8 cellular contexts compared by ENCODE assay signal in the genomic region with DNA sequence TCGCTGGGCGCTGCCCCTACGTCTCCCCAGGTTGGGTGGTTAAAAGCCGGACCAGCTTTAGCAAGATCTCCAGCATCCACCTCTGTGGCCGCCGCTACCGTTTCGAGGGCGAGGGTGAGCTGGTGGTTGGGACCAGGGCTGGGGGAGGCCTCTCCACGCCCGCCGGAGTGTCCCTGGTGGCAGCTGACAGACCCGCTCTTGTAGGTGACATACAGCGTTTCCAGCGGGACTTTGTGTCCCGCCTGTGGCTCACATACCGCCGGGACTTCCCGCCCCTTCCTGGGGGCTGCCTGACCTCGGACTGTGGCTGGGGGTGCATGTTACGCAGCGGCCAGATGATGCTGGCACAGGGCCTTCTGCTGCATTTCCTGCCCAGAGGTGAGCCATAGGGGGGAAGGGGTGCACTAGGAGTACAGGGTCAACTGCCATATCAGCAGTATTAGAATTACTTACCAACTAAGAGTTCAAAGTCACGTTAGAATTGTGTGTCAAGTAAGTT. TPM values are rescaled to one million over a fixed set of nuclear protein-coding genes. Genes with fewer than 3 reads are reported as not detected.
DNase-seq lines count a peak whose midpoint lies in the region; ATAC-seq, FAIRE-seq and TF ChIP-seq lines count a peak whose summit lies in the region.

No MANE protein-coding gene starts in this region.

- H3K4me3 ChIP-seq in heart right ventricle: peak overlapping the region; percentile 75 to 99 (median 94)
- peak overlapping the region; percentile 80 for H3K4me3 ChIP-seq in mesodermal cell (ENCODE audit: extremely low read depth, insufficient read depth, low read length, poor library complexity, severe bottlenecking)
- peak overlapping the region; percentile 59 to 95 for H3K4me3 ChIP-seq in uterus

- H3K27me3 ChIP-seq in heart right ventricle: no peaks in the 10 kb centered on the region
- H3K27me3 ChIP-seq in uterus: no peaks in the 10 kb centered on the region

- peaks cover 10% of the 10 kb centered on the region for H3K27me3 Mint-ChIP-seq in MCF 10A (ENCODE audit: insufficient read depth, unreplicated experiment)

- no TSS peak for BruUV-seq in MCF 10A (replicated peaks; lab: Mats Ljungman, UMichigan)

- peaks cover 6 to 29% (median 17%) of the 10 kb centered on the region in 9 donors for H3K4me1 ChIP-seq in heart right ventricle
- no peaks in the 10 kb centered on the region for H3K4me1 ChIP-seq in mesodermal cell (ENCODE audit: control insufficient read depth, insufficient read depth, low read length, poor library complexity, severe bottlenecking)
- H3K4me1 ChIP-seq in uterus: peaks cover 0 to 4% of the 10 kb centered on the region in 2 donors

- TF ChIP-seq POLR2A in uterus (IDR thresholded peaks at IDR 0.05): no peak

- H3K36me3 Mint-ChIP-seq in MCF 10A (ENCODE audit: insufficient read depth, unreplicated experiment): peaks cover 35% of the 10 kb centered on the region

- TF ChIP-seq CTCF in heart right ventricle (IDR thresholded peaks at IDR 0.05): no peak
- no peak for TF ChIP-seq CTCF in MCF 10A (IDR thresholded peaks at IDR 0.05; ENCODE audit: unreplicated experiment)
- no peak for TF ChIP-seq CTCF in uterus (IDR thresholded peaks at IDR 0.05)
- no peak for TF ChIP-seq CTCF in D721Med (IDR thresholded peaks at IDR 0.05; ENCODE audit: insufficient read depth, missing control alignments)

- H3K9me3 Mint-ChIP-seq in MCF 10A (ENCODE audit: unreplicated experiment): no peaks in the 10 kb centered on the region

- no peak for DNase-seq in heart right ventricle
- DNase-seq in cardiac septum (ENCODE audit: low spot score): no peak
- DNase-seq in MCF 10A (ENCODE audit: unreplicated experiment): no peak
- no peak for DNase-seq in uterus
- DNase-seq in D721Med (ENCODE audit: insufficient read length, low spot score): no peak
- DNase-seq in SHP77 treated with DMSO at 0.1 percent for 48 hours (lab: John Stamatoyannopoulos, UW): no peak
- DNase-seq in cerebellar cortex (ENCODE audit: low spot score): no peak

- H3K27ac ChIP-seq in heart right ventricle (peak overlapping the region in 9 of 10 donors; percentile 87 to 99 (median 95)), mesodermal cell (ENCODE audit: low read depth, low read length, severe bottlenecking) (no peak overlapping the region), uterus (peak overlapping the region; percentile 78 to 93)

- peak in 1 of 8 donors; percentile 4 for ATAC-seq in heart right ventricle

- H3K36me3 ChIP-seq in heart right ventricle (peaks cover 0 to 44% (median 26%) of the 10 kb centered on the region in 9 donors), mesodermal cell (ENCODE audit: control insufficient read depth, insufficient read depth, low read length) (peaks cover 29% of the 10 kb centered on the region), uterus (no peaks in the 10 kb centered on the region)

- 56 to 60% methylated on average over 23 of the region's 23 CpGs for WGBS in heart right ventricle, 2 donors
- 89 to 95% methylated on average over 9 to 23 of the region's 23 CpGs for WGBS in mesodermal cell (ENCODE audit: insufficient coverage in 2 of 2), 2 experiments

- POLR2A ChIA-PET in MCF 10A (lab: Yijun Ruan, JAX): interaction anchor here (0.7 to 1.9 kb wide), 3 partner anchors 9 to 608 kb away, joined by 3 to 11 read pairs (median 6); a partner anchor contains a TSS

- H3K9me3 ChIP-seq in heart right ventricle: no peaks in the 10 kb centered on the region
- no peaks in the 10 kb centered on the region for H3K9me3 ChIP-seq in mesodermal cell (ENCODE audit: control insufficient read depth, low read length)
- H3K9me3 ChIP-seq in uterus: no peaks in the 10 kb centered on the region

- H3K4me3 Mint-ChIP-seq in MCF 10A (ENCODE audit: unreplicated experiment): peak overlapping the region; percentile 80

- peaks cover 6% of the 10 kb centered on the region for H3K4me1 Mint-ChIP-seq in MCF 10A (ENCODE audit: insufficient read depth, unreplicated experiment)

- intact Hi-C loops in heart right ventricle (cut with DNase I): loop anchor here in 2 of 10 donors (5.0 kb wide), 2 partner anchors 38 to 43 kb away; a partner anchor contains a TSS
- intact Hi-C loops in cardiac septum (cut with DNase I): loop anchor here (2.0 kb wide), 1 partner anchor 20 kb away; no protein-coding TSS in a partner anchor
- intact Hi-C loops in MCF 10A (cut with micrococcal nuclease): loop anchor here (5.0 kb wide), 1 partner anchor 63 kb away; no protein-coding TSS in a partner anchor
- intact Hi-C loops in uterus (cut with DNase I; ENCODE audit: low total_unique reads): no loop called here

- CTCF ChIA-PET in MCF 10A (lab: Yijun Ruan, JAX): interaction anchor here (1.0 to 1.2 kb wide), 2 partner anchors 11 to 61 kb away, joined by 3 to 4 read pairs; no protein-coding TSS in a partner anchor

- FAIRE-seq in D721Med (lab: Jason Lieb, UNC): no peak

- peak overlapping the region; percentile 87 for H3K27ac Mint-ChIP-seq in MCF 10A (ENCODE audit: low read depth, unreplicated experiment)

RNA-seq across cellular contexts. Expression of a gene that starts 1.1 kb away (rescaled TPM):
- total RNA-seq in heart right ventricle (10 to 100 TPM; 47.6 to 62.4 (median 54.5) TPM), cardiac septum (47.6 TPM), MCF 10A (2022) (22.6 and 36.8 TPM in 2 replicates), uterus (10 to 100 TPM in 2 of 4 donors, 1 to 10 TPM in 2; 4.4 to 22.1 (median 8.4) TPM)
- polyA plus RNA-seq in heart right ventricle: 10 to 100 TPM; 62.0 to 66.2 TPM
- polyA plus RNA-seq in mesodermal cell (2013, experiment 1 of 2): 34.9 TPM
- 28.5 TPM for polyA plus RNA-seq in mesodermal cell (2013, experiment 2 of 2)

RNA-seq across cellular contexts. Expression of a gene that starts 21.0 kb away (rescaled TPM):
- 10 to 100 TPM in 6 of 10 donors, 1 to 10 TPM in 4; 8.4 to 14.2 (median 10.3) TPM for total RNA-seq in heart right ventricle
- 10 to 100 TPM; 14.4 to 17.5 TPM for polyA plus RNA-seq in heart right ventricle
- total RNA-seq in cardiac septum: 10.8 TPM
- total RNA-seq in MCF 10A (2022): 23.3 and 27.4 TPM in 2 replicates
- polyA plus RNA-seq in mesodermal cell (2013, experiment 1 of 2): 15.6 TPM
- 16.4 TPM for polyA plus RNA-seq in mesodermal cell (2013, experiment 2 of 2)
- total RNA-seq in uterus: 100 to 1,000 TPM in 1 of 4 donors, 10 to 100 TPM in 2, 1 to 10 TPM in 1; 9.0 to 152 (median 27.6) TPM

RNA-seq across cellular contexts. Expression of a gene that starts 24.0 kb away (rescaled TPM):
- total RNA-seq in heart right ventricle (10 to 100 TPM in 5 of 10 donors, 1 to 10 TPM in 5; 7.7 to 19.2 (median 10.3) TPM), cardiac septum (14.9 TPM), MCF 10A (2022) (2.5 and 2.6 TPM in 2 replicates), uterus (10 to 100 TPM in 1 of 4 donors, 1 to 10 TPM in 3; 7.7 to 14.6 (median 7.8) TPM)
- polyA plus RNA-seq in heart right ventricle: 10 to 100 TPM in 1 of 2 donors, 1 to 10 TPM in 1; 5.7 to 25.6 TPM
- polyA plus RNA-seq in mesodermal cell (2013, experiment 1 of 2): 9.1 TPM
- 6.8 TPM for polyA plus RNA-seq in mesodermal cell (2013, experiment 2 of 2)

RNA-seq across cellular contexts. Expression of a gene that starts 27.6 kb away (rescaled TPM):
- total RNA-seq in heart right ventricle (1 to 10 TPM in 1 of 10 donors, under 1 TPM in 6, not detected in 3; 0.12 to 1.1 (median 0.36) TPM), cardiac septum (0.75 TPM), MCF 10A (2022) (not detected in 2 replicates), uterus (1 to 10 TPM in 2 of 4 donors, not detected in 2; 1.8 to 2.6 TPM)
- polyA plus RNA-seq in heart right ventricle: under 1 TPM; 0.13 to 0.15 TPM
- polyA plus RNA-seq in mesodermal cell (2013, experiment 1 of 2): 3.5 TPM
- polyA plus RNA-seq in mesodermal cell (2013, experiment 2 of 2): 2.3 TPM

RNA-seq across cellular contexts. Expression of a gene that starts 41.6 kb away (rescaled TPM):
- total RNA-seq in heart right ventricle: 10 to 100 TPM; 51.4 to 84.9 (median 60.0) TPM
- 10 to 100 TPM; 49.1 to 74.5 TPM for polyA plus RNA-seq in heart right ventricle
- total RNA-seq in cardiac septum: 66.7 TPM
- total RNA-seq in MCF 10A (2022): 46.1 and 48.5 TPM in 2 replicates
- 36.5 TPM for polyA plus RNA-seq in mesodermal cell (2013, experiment 1 of 2)
- 36.6 TPM for polyA plus RNA-seq in mesodermal cell (2013, experiment 2 of 2)
- total RNA-seq in uterus: 100 to 1,000 TPM in 1 of 4 donors, 10 to 100 TPM in 3; 39.7 to 127 (median 56.8) TPM
